Comparison of ENCODE assay signal across 1 cellular context in genomic region chr1:59266180-59266926, GRCh38.
TF ChIP-seq lines count a peak whose summit lies in the region.

No MANE protein-coding gene starts in this region.

TF ChIP-seq in HepG2, 621 proteins besides CTCF, POLR2A, EP300 and RAD21 (continued from another document):
- no peak for TF ChIP-seq CSRNP2 (CRISPR knock-in tag; conservative IDR thresholded peaks at IDR 0.05; ENCODE audit: low read depth)
